In genomic region chr16:25568991-25569390, GRCh38 we compare ENCODE assay signal across 27 cellular contexts.
"Had no signal": no experiment of that assay in that cellular context is flagged by ENCODE, and none has a peak within 500 bp of the region (broad histone marks: within the 10 kb centered on the region; RNA-seq: fewer than 3 reads in every experiment).

No MANE protein-coding gene starts in this region.

- H3K4me3 Mint-ChIP-seq: activated CD4-positive, alpha-beta memory T cell treated with anti-CD3 and anti-CD28 coated beads, Interleukin-2, amount 10 ng/mL, durations not matched to agents 7 days and 5 days; activated CD4-positive, alpha-beta T cell treated with anti-CD3 and anti-CD28 coated beads for 36 hours; activated naive CD8-positive, alpha-beta T cell; activated T-helper 1 cell treated with anti-CD3 and anti-CD28 coated beads, Interleukin-12 subunit alpha, Interleukin-12 subunit beta, Interleukin-2, Interleukin-4 antibody, amounts not matched to agents 30 ng/mL and 10 ng/mL and 1 ng/mL, durations not matched to agents 14 hours and 24 hours and 36 hours; central memory CD8-positive, alpha-beta T cell had no signal

- H3K4me1 Mint-ChIP-seq: activated CD4-positive, alpha-beta memory T cell treated with anti-CD3 and anti-CD28 coated beads, Interleukin-2, amount 10 ng/mL, durations not matched to agents 7 days and 5 days; activated CD4-positive, alpha-beta T cell treated with anti-CD3 and anti-CD28 coated beads for 36 hours; central memory CD8-positive, alpha-beta T cell had no signal

- H3K4me1 ChIP-seq: adrenal gland, Peyer's patch, SJCRH30 had no signal

- H3K27me3 ChIP-seq: adrenal gland, Peyer's patch, SJCRH30 had no signal

- H3K27ac ChIP-seq: adrenal gland, Peyer's patch, RWPE1, SJCRH30, VCaP had no signal

- ATAC-seq: activated CD4-positive, alpha-beta T cell treated with anti-CD3 and anti-CD28 coated beads for 36 hours had no signal

- H3K27me3 Mint-ChIP-seq: activated CD4-positive, alpha-beta memory T cell treated with anti-CD3 and anti-CD28 coated beads, Interleukin-2, amount 10 ng/mL, durations not matched to agents 7 days and 5 days had no signal

- H3K4me3 ChIP-seq: adrenal gland, Peyer's patch, SJCRH30 had no signal

- H3K27ac Mint-ChIP-seq: activated CD4-positive, alpha-beta memory T cell treated with anti-CD3 and anti-CD28 coated beads, Interleukin-2, amount 10 ng/mL, durations not matched to agents 7 days and 5 days; activated CD4-positive, alpha-beta T cell treated with anti-CD3 and anti-CD28 coated beads for 36 hours; activated naive CD8-positive, alpha-beta T cell; activated T-helper 1 cell treated with anti-CD3 and anti-CD28 coated beads, Interleukin-12 subunit alpha, Interleukin-12 subunit beta, Interleukin-2, Interleukin-4 antibody, amounts not matched to agents 30 ng/mL and 10 ng/mL and 1 ng/mL, durations not matched to agents 14 hours and 24 hours and 36 hours had no signal

- H3K9me3 Mint-ChIP-seq: activated CD4-positive, alpha-beta memory T cell treated with anti-CD3 and anti-CD28 coated beads, Interleukin-2, amount 10 ng/mL, durations not matched to agents 7 days and 5 days; activated T-helper 1 cell treated with anti-CD3 and anti-CD28 coated beads, Interleukin-12 subunit alpha, Interleukin-12 subunit beta, Interleukin-2, Interleukin-4 antibody, amounts not matched to agents 30 ng/mL and 10 ng/mL and 1 ng/mL, durations not matched to agents 14 hours and 24 hours and 36 hours had no signal

- H3K36me3 Mint-ChIP-seq: activated naive CD8-positive, alpha-beta T cell had no signal

- H3K9me3 ChIP-seq: adrenal gland, Peyer's patch, SJCRH30, SK-N-SH had no signal

- H3K9ac ChIP-seq: SK-N-SH had no signal

- DNase-seq: activated CD4-positive, alpha-beta memory T cell treated with anti-CD3 and anti-CD28 coated beads, Interleukin-2, amount 10 ng/mL, durations not matched to agents 7 days and 5 days; activated CD4-positive, alpha-beta T cell treated with anti-CD3 and anti-CD28 coated beads for 36 hours; activated CD4-positive, alpha-beta T cell treated with anti-CD3 and anti-CD28 coated beads, Interleukin-2, amount 50 U/mL, for 1 hour; activated CD8-positive, alpha-beta memory T cell treated with anti-CD3 and anti-CD28 coated beads, Interleukin-2, amount 50 U/mL, for 48 hours; activated effector memory CD4-positive, alpha-beta T cell treated with Interleukin-2 at 50 U/mL for 16 hours; activated naive CD4-positive, alpha-beta T cell; activated T-cell treated with anti-CD3 and anti-CD28 coated beads, Interleukin-2, amount 50 U/mL, for 1 hour; adrenal gland; anterior cingulate cortex; NCI-H1105 treated with DMSO at 0.1 percent for 48 hours; NCI-H1436 treated with DMSO at 0.1 percent for 48 hours; NCI-H187; NCI-H2081; NCI-H510A treated with DMSO at 0.1 percent for 48 hours; NCI-H69; NK-92 treated with Interleukin-12 subunit alpha and Interleukin-12 subunit beta, amount 100 ng/mL, for 24 hours; OCI-M1; Peyer's patch; Right ventricle myocardium superior; SJCRH30; SK-N-SH; T-helper 1 cell had no signal

- H3K36me3 ChIP-seq: adrenal gland, Peyer's patch, SJCRH30 had no signal
